Comparison of ENCODE assay signal across 26 cellular contexts in the genomic region with DNA sequence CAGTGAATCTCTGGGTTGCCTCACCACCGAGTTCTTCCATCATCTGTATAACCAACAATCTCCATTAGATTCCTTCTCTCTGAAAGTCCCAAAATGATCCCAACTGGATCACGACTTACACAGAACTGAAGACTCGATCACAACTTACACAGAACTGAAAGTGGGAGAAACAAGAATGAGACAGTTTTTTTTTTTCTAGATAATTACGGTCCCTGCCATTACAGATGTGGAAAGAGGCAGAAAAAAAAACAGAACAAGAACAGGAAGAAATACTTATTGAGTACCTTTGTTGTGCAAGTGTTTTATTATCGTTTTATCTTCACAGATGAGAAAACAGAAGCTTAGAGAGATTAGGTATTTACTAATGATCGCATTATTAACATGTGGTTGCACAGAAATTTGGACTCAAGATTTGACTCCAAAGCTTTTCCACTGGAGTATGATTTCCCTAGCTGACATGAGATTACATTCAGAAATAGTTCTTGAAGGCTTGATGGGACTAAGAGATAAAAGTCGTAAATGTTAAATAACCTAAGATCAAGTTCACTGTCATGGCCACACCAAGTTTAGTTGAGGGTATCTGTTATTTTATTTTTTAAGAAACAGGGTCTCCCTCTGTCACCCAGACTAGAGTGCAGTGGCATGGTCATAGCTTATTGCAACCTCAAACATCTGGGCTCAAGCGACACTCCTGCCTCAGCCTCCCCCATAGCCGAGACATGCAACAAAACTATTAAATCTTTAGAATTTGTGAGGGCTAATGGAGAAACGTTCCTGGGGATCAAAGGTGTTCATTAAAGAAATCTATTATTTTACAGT. TPM values are rescaled to one million over a fixed set of nuclear protein-coding genes. Genes with fewer than 3 reads are reported as not detected.
DNase-seq lines count a peak whose midpoint lies in the region; ATAC-seq, FAIRE-seq and TF ChIP-seq lines count a peak whose summit lies in the region.
"Had no signal": no experiment of that assay in that cellular context is flagged by ENCODE, and none has a peak within 500 bp of the region (broad histone marks: within the 10 kb centered on the region; RNA-seq: fewer than 3 reads in every experiment).

No MANE protein-coding gene starts in this region.

- peak; percentile 63 for FAIRE-seq in A549 (lab: Jason Lieb, UNC)
- FAIRE-seq: colon, islet of Langerhans had no signal

- no peak; a peak in 1 of 5 replicates for TF ChIP-seq RAD21 in A549 (conservative IDR thresholded peaks at IDR 0.05 in 1 of 2, IDR thresholded peaks at IDR 0.05 in 1 of 2)

- H3K27ac ChIP-seq in A549, result peak overlapping the region in 1 of 2 experiments; percentile 100; a peak in 3 of 6 replicates
- H3K27ac ChIP-seq: brain microvascular endothelial cell, C4-2B, lower lobe of right lung, ovary, suprapubic skin, vagina had no signal

- DNase-seq in A549 (ENCODE audit: low read depth in 1 of 2, low spot score in 1 of 2), result no peak
- peak; percentile 38 for DNase-seq in HT1080 (ENCODE audit: low read depth)
- peak; percentile 73 for DNase-seq in astrocyte of the hippocampus (ENCODE audit: low read depth, low spot score)
- DNase-seq in lung microvascular endothelial cell (ENCODE audit: low read depth in 2 of 2), result peak; percentile 18 to 59
- DNase-seq in NCI-H2171 treated with DMSO at 0.1 percent for 48 hours (lab: John Stamatoyannopoulos, UW), result no peak
- DNase-seq in activated gamma-delta T cell (lab: John Stamatoyannopoulos, UW), result no peak
- DNase-seq: activated CD4-positive, alpha-beta T cell treated with anti-CD3 and anti-CD28 coated beads for 1 hour; activated T-cell treated with anti-CD3 and anti-CD28 coated beads, Interleukin-2, amount 50 U/mL, for 48 hours; brain microvascular endothelial cell; GDM1; lower lobe of right lung; naive B cell; NCI-H2081; ovary had no signal

- no peak for TF ChIP-seq POLR2A in A549 (IDR thresholded peaks at IDR 0.05; ENCODE audit: low read length)

- TF ChIP-seq CTCF in A549 (IDR thresholded peaks at IDR 0.05), result no peak

- ATAC-seq in A549 (peak in 1 of 2 experiments; percentile 19; a peak in 3 of 6 replicates), GM19463 (IDR thresholded peaks at IDR 0.05; ENCODE audit: unreplicated experiment) (no peak), HG02852 (IDR thresholded peaks at IDR 0.05; ENCODE audit: unreplicated experiment) (no peak)
- ATAC-seq: lower lobe of right lung; sciatic nerve; stimulated activated effector memory CD8-positive, alpha-beta T cell treated with anti-CD3 and anti-CD28 coated beads, Interleukin-12 subunit alpha, Interleukin-12 subunit beta, amount 100 ng/mL, for 72 hours had no signal

- peaks cover 38% of the 10 kb centered on the region for H3K4me1 ChIP-seq in A549

- no peak overlapping the region for H3K4me2 ChIP-seq in A549
- H3K4me2 ChIP-seq: hepatocyte had no signal

- POLR2A ChIA-PET in A549 (lab: Yijun Ruan, JAX), result interaction anchor here (0.8 to 3.7 kb wide), 5 partner anchors 8 to 951 kb away, joined by 3 to 18 read pairs (median 6); a partner anchor contains a TSS

- no peak for TF ChIP-seq EP300 in A549 (IDR thresholded peaks at IDR 0.05)

- CTCF ChIA-PET in A549 (lab: Yijun Ruan, JAX), result interaction anchor here (0.6 to 1.9 kb wide), 5 partner anchors 9 to 951 kb away, joined by 4 to 6 read pairs (median 4); no protein-coding TSS in a partner anchor

- H3K9me3 ChIP-seq in A549, result no peaks in the 10 kb centered on the region
- H3K9me3 ChIP-seq: lower lobe of right lung, ovary, suprapubic skin, vagina had no signal

- H3K4me3 ChIP-seq in A549, result no peak overlapping the region
- H3K4me3 ChIP-seq: hepatocyte, lower lobe of right lung, ovary, suprapubic skin, vagina had no signal

- WGBS in A549 (ENCODE audit: missing lambda C conversion rate), result 86% methylated on average over 10 of the region's 10 CpGs

TF ChIP-seq in A549, 52 proteins besides CTCF, POLR2A, EP300 and RAD21:
- TF ChIP-seq TFCP2L1 (CRISPR knock-in tag; IDR thresholded peaks at IDR 0.05) (0 out of 2 replicates have a peak, but pooled peaks have one; percentile 42), POLR2AphosphoS2 (conservative IDR thresholded peaks at IDR 0.05; ENCODE audit: low read length) (0 out of 2 replicates have a peak, but pooled peaks have one; percentile 25), BHLHE40 (IDR thresholded peaks at IDR 0.05; ENCODE audit: low read depth, low read length) (no peak), HOXA7 (CRISPR knock-in tag; IDR thresholded peaks at IDR 0.05) (peak; percentile 57; the same call in 1 of the 2 replicates)

RNA-seq across cellular contexts. Expression of a gene that starts 8.9 kb away (rescaled TPM):
- 168 and 217 TPM in 2 replicates for polyA plus RNA-seq in A549 (2011; rRNA removed)
- 147 and 226 TPM in 2 replicates for polyA plus RNA-seq in A549 (2012; cell fraction: cytosol; rRNA removed)
- 345 and 402 TPM in 2 replicates for polyA plus RNA-seq in A549 (2012; cell fraction: nucleus; rRNA removed)
- polyA plus RNA-seq in A549 (2017; fragmentation: RNase III; extraction: RNeasy Plus Mini Kit Qiagen cat#74134 plus additional on column Dnase treatment), result 230 to 257 TPM (median 240 TPM) in 3 replicates
- 367 and 381 TPM in 2 replicates for polyA minus RNA-seq in A549 (2011; rRNA and poly(A)+ RNA removed)
- total RNA-seq in HT1080 (2014; rRNA removed; shearing (Covaris generic)), result 252 and 283 TPM in 2 replicates
- 250 and 296 TPM in 2 replicates for polyA plus RNA-seq in HT1080 (2015; cell fraction: cytosol; rRNA removed)
- polyA plus RNA-seq in HT1080 (2015; cell fraction: nucleus; rRNA removed), result 915 and 1,023 TPM in 2 replicates
- 546 and 594 TPM in 2 replicates for total RNA-seq in lung microvascular endothelial cell

RNA-seq across cellular contexts. Expression of a gene that starts 40.2 kb away (rescaled TPM):
- polyA plus RNA-seq in A549 (2011; rRNA removed) (not detected in 2 replicates), A549 (2017; fragmentation: RNase III; extraction: RNeasy Plus Mini Kit Qiagen cat#74134 plus additional on column Dnase treatment) (not detected in 3 replicates)
- polyA plus RNA-seq in A549 (2012; cell fraction: cytosol; rRNA removed), result not detected in 2 replicates
- not detected in 2 replicates for polyA plus RNA-seq in A549 (2012; cell fraction: nucleus; rRNA removed)
- not detected in 2 replicates for polyA minus RNA-seq in A549 (2011; rRNA and poly(A)+ RNA removed)
- total RNA-seq in HT1080 (2014; rRNA removed; shearing (Covaris generic)), result not detected in 2 replicates
- not detected in 2 replicates for polyA plus RNA-seq in HT1080 (2015; cell fraction: cytosol; rRNA removed)
- polyA plus RNA-seq in HT1080 (2015; cell fraction: nucleus; rRNA removed), result not detected in 2 replicates
- not detected in 2 replicates for total RNA-seq in lung microvascular endothelial cell
- total RNA-seq: activated CD8-positive, alpha-beta memory T cell treated with anti-CD3 and anti-CD28 coated beads for 36 hours; hepatocyte; NCI-H460; vagina had no signal
- polyA plus RNA-seq: hepatocyte had no signal

Comparison
In these comparisons a context has a peak if more than half of its experiments do, and no peak if none do; other contexts are left out.
1. DNase-seq: peak in HT1080 (single experiment), astrocyte of the hippocampus (single experiment) and lung microvascular endothelial cell (2 of 2); none in A549 (0 of 2), NCI-H2171 treated with DMSO at 0.1 percent for 48 hours (single experiment) and activated gamma-delta T cell (single experiment).